1 cellular context compared by ENCODE assay signal in genomic region chr19:47786566-47786965, GRCh38.
TF ChIP-seq lines count a peak whose summit lies in the region.

No MANE protein-coding gene starts in this region.

TF ChIP-seq in GM23338, 12 proteins besides CTCF, POLR2A, EP300 and RAD21 (continued from another document):
- TF ChIP-seq, protein P1, sequence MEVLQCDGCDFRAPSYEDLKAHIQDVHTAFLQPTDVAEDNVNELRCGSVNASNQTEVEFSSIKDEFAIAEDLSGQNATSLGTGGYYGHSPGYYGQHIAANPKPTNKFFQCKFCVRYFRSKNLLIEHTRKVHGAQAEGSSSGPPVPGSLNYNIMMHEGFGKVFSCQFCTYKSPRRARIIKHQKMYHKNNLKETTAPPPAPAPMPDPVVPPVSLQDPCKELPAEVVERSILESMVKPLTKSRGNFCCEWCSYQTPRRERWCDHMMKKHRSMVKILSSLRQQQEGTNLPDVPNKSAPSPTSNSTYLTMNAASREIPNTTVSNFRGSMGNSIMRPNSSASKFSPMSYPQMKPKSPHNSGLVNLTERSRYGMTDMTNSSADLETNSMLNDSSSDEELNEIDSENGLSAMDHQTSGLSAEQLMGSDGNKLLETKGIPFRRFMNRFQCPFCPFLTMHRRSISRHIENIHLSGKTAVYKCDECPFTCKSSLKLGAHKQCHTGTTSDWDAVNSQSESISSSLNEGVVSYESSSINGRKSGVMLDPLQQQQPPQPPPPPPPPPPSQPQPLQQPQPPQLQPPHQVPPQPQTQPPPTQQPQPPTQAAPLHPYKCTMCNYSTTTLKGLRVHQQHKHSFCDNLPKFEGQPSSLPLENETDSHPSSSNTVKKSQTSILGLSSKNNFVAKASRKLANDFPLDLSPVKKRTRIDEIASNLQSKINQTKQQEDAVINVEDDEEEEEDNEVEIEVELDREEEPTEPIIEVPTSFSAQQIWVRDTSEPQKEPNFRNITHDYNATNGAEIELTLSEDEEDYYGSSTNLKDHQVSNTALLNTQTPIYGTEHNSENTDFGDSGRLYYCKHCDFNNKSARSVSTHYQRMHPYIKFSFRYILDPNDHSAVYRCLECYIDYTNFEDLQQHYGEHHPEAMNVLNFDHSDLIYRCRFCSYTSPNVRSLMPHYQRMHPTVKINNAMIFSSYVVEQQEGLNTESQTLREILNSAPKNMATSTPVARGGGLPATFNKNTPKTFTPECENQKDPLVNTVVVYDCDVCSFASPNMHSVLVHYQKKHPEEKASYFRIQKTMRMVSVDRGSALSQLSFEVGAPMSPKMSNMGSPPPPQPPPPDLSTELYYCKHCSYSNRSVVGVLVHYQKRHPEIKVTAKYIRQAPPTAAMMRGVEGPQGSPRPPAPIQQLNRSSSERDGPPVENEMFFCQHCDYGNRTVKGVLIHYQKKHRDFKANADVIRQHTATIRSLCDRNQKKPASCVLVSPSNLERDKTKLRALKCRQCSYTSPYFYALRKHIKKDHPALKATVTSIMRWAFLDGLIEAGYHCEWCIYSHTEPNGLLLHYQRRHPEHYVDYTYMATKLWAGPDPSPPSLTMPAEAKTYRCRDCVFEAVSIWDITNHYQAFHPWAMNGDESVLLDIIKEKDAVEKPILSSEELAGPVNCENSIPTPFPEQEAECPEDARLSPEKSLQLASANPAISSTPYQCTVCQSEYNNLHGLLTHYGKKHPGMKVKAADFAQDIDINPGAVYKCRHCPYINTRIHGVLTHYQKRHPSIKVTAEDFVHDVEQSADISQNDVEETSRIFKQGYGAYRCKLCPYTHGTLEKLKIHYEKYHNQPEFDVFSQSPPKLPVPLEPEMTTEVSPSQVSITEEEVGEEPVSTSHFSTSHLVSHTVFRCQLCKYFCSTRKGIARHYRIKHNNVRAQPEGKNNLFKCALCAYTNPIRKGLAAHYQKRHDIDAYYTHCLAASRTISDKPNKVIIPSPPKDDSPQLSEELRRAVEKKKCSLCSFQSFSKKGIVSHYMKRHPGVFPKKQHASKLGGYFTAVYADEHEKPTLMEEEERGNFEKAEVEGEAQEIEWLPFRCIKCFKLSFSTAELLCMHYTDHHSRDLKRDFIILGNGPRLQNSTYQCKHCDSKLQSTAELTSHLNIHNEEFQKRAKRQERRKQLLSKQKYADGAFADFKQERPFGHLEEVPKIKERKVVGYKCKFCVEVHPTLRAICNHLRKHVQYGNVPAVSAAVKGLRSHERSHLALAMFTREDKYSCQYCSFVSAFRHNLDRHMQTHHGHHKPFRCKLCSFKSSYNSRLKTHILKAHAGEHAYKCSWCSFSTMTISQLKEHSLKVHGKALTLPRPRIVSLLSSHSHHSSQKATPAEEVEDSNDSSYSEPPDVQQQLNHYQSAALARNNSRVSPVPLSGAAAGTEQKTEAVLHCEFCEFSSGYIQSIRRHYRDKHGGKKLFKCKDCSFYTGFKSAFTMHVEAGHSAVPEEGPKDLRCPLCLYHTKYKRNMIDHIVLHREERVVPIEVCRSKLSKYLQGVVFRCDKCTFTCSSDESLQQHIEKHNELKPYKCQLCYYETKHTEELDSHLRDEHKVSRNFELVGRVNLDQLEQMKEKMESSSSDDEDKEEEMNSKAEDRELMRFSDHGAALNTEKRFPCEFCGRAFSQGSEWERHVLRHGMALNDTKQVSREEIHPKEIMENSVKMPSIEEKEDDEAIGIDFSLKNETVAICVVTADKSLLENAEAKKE (CRISPR knock-in tag; IDR thresholded peaks at IDR 0.05) = no peak
- TF ChIP-seq STAT1 (IDR thresholded peaks at IDR 0.05; ENCODE audit: unreplicated experiment) (no peak), EZH2 (IDR thresholded peaks at IDR 0.05; ENCODE audit: low read depth, unreplicated experiment) (no peak), POLR2AphosphoS5 (IDR thresholded peaks at IDR 0.05; ENCODE audit: low read depth) (no peak), JUNB (IDR thresholded peaks at IDR 0.05; ENCODE audit: unreplicated experiment) (no peak), ZNF331 (CRISPR knock-in tag; IDR thresholded peaks at IDR 0.05; ENCODE audit: low read depth) (no peak), ZNF114 (CRISPR knock-in tag; IDR thresholded peaks at IDR 0.05) (no peak), EZH2phosphoT487 (IDR thresholded peaks at IDR 0.05; ENCODE audit: unreplicated experiment) (no peak), CREB1 (CRISPR knock-in tag; IDR thresholded peaks at IDR 0.05; ENCODE audit: low read depth) (no peak), NANOG (IDR thresholded peaks at IDR 0.05; ENCODE audit: borderline replicate concordance) (no peak)
- TF ChIP-seq, protein P2, sequence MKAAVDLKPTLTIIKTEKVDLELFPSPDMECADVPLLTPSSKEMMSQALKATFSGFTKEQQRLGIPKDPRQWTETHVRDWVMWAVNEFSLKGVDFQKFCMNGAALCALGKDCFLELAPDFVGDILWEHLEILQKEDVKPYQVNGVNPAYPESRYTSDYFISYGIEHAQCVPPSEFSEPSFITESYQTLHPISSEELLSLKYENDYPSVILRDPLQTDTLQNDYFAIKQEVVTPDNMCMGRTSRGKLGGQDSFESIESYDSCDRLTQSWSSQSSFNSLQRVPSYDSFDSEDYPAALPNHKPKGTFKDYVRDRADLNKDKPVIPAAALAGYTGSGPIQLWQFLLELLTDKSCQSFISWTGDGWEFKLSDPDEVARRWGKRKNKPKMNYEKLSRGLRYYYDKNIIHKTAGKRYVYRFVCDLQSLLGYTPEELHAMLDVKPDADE (IDR thresholded peaks at IDR 0.05) = no peak
